8 cellular contexts compared by ENCODE assay signal in the genomic region with DNA sequence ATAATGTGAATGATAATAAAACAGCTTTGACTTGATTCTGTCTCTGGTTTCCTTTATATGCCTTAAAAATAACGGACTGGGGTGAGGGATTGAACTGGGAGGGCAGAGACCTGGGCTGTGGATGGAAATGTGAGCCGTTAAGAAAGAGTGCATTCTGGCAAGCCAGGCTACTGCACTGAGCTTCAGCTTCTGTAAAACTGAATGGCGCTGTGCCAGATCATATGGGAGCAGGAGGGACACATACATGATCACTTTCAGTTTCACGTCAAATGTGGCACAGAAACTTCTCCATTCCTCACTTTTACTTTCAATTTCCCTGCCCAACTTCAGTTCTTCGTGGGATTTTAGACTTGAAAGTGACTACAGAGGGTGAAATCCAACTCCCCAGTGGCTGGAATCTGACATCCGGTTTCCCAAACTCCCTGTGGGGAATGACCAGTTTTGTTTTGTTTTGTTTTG. TPM values are rescaled to one million over a fixed set of nuclear protein-coding genes. Genes with fewer than 3 reads are reported as not detected.
DNase-seq lines count a peak whose midpoint lies in the region; ATAC-seq and TF ChIP-seq lines count a peak whose summit lies in the region.

No MANE protein-coding gene starts in this region.

- no peaks in the 10 kb centered on the region for H3K9me3 Mint-ChIP-seq in activated T-helper 17 cell treated with anti-CD3 and anti-CD28 coated beads, Interleukin-2, amount 50 U/mL, for 72 hours

- intact Hi-C loops in Right ventricle myocardium inferior (cut with DNase I) (no loop called here), cardiac septum (cut with DNase I) (loop anchor here (2.0 to 5.0 kb wide), 2 partner anchors 73 to 87 kb away; a partner anchor contains a TSS), posterior vena cava (cut with DNase I) (no loop called here), vagina (cut with DNase I) (loop anchor here (2.0 kb wide), 1 partner anchor 23 kb away; a partner anchor contains a TSS)

- H3K27ac ChIP-seq in foreskin keratinocyte (peak overlapping the region; percentile 77), vagina (peak overlapping the region; percentile 83)

- no peaks in the 10 kb centered on the region for H3K27me3 Mint-ChIP-seq in activated T-helper 17 cell treated with anti-CD3 and anti-CD28 coated beads, Interleukin-2, amount 50 U/mL, for 72 hours

- H3K36me3 ChIP-seq in vagina: no peaks in the 10 kb centered on the region

- H3K4me3 ChIP-seq in vagina: peak overlapping the region; percentile 63 to 67

- H3K27me3 ChIP-seq in foreskin keratinocyte: no peaks in the 10 kb centered on the region
- H3K27me3 ChIP-seq in vagina: no peaks in the 10 kb centered on the region

- DNase-seq in Right ventricle myocardium inferior (ENCODE audit: missing footprints) (peak; percentile 76), cardiac septum (ENCODE audit: low spot score) (no peak), RKO (ENCODE audit: low spot score) (peak; percentile 89), foreskin keratinocyte (peak; percentile 83 to 88), posterior vena cava (ENCODE audit: low spot score) (peak; percentile 89), vagina (ENCODE audit: extremely low spot score in 2 of 2) (no peak)

- ATAC-seq in Right ventricle myocardium inferior: no peak
- ATAC-seq in HG03280 (IDR thresholded peaks at IDR 0.05; ENCODE audit: unreplicated experiment): peak; percentile 35
- ATAC-seq in activated T-helper 17 cell treated with anti-CD3 and anti-CD28 coated beads, Interleukin-2, amount 50 U/mL, for 72 hours (replicated peaks): peak; percentile 28
- no peak for ATAC-seq in foreskin keratinocyte

- H3K4me1 ChIP-seq in foreskin keratinocyte (peaks cover 24% of the 10 kb centered on the region), vagina (peaks cover 51% of the 10 kb centered on the region)

- TF ChIP-seq CTCF in foreskin keratinocyte (conservative IDR thresholded peaks at IDR 0.05) (no peak), vagina (IDR thresholded peaks at IDR 0.05) (peak in 1 of 3 experiments; percentile 27)

- H3K27ac Mint-ChIP-seq in activated T-helper 17 cell treated with anti-CD3 and anti-CD28 coated beads, Interleukin-2, amount 50 U/mL, for 72 hours: peak overlapping the region; percentile 95

- peak overlapping the region; percentile 98 for H3K4me3 Mint-ChIP-seq in activated T-helper 17 cell treated with anti-CD3 and anti-CD28 coated beads, Interleukin-2, amount 50 U/mL, for 72 hours

- no peak for TF ChIP-seq POLR2A in vagina (IDR thresholded peaks at IDR 0.05)

- H3K4me1 Mint-ChIP-seq in activated T-helper 17 cell treated with anti-CD3 and anti-CD28 coated beads, Interleukin-2, amount 50 U/mL, for 72 hours: peaks cover 54% of the 10 kb centered on the region

- peaks cover 13% of the 10 kb centered on the region for H3K36me3 Mint-ChIP-seq in activated T-helper 17 cell treated with anti-CD3 and anti-CD28 coated beads, Interleukin-2, amount 50 U/mL, for 72 hours (ENCODE audit: low read depth)

- H3K9me3 ChIP-seq in vagina: no peaks in the 10 kb centered on the region

RNA-seq across cellular contexts. Expression of a gene that starts 1.1 kb away (rescaled TPM):
- total RNA-seq in Right ventricle myocardium inferior (95.2 TPM), cardiac septum (108 TPM), foreskin keratinocyte (4,420 and 5,254 TPM in 2 replicates), posterior vena cava (1,000 to 10,000 TPM in 1 of 2 donors, 100 to 1,000 TPM in 1; 643 to 1,788 TPM), vagina (661 TPM)
- 100 to 1,000 TPM in 1 of 2 donors, 10 to 100 TPM in 1; 25.6 to 114 TPM for total RNA-seq in activated T-helper 17 cell treated with anti-CD3 and anti-CD28 coated beads, Interleukin-2, amount 50 U/mL, for 72 hours
- 5,670 and 6,844 TPM in 2 replicates for polyA plus RNA-seq in foreskin keratinocyte

RNA-seq across cellular contexts. Expression of a gene that starts 16.1 kb away (rescaled TPM):
- total RNA-seq in Right ventricle myocardium inferior (136 TPM), cardiac septum (36.1 TPM), foreskin keratinocyte (438 and 932 TPM in 2 replicates), posterior vena cava (100 to 1,000 TPM; 240 to 379 TPM), vagina (564 TPM)
- under 1 TPM in 1 of 2 donors, not detected in 1; 0.53 TPM for total RNA-seq in activated T-helper 17 cell treated with anti-CD3 and anti-CD28 coated beads, Interleukin-2, amount 50 U/mL, for 72 hours
- 406 and 867 TPM in 2 replicates for polyA plus RNA-seq in foreskin keratinocyte

RNA-seq across cellular contexts. Expression of a gene that starts 20.2 kb away (rescaled TPM):
- total RNA-seq in Right ventricle myocardium inferior (5.9 TPM), cardiac septum (3.0 TPM), foreskin keratinocyte (not detected in 2 replicates), posterior vena cava (not detected), vagina (12.8 TPM)
- 10 to 100 TPM in 1 of 2 donors, 1 to 10 TPM in 1; 3.0 to 73.8 TPM for total RNA-seq in activated T-helper 17 cell treated with anti-CD3 and anti-CD28 coated beads, Interleukin-2, amount 50 U/mL, for 72 hours
- not detected in 2 replicates for polyA plus RNA-seq in foreskin keratinocyte

RNA-seq across cellular contexts. Expression of a gene that starts 23.0 kb away (rescaled TPM):
- 6.7 TPM for total RNA-seq in Right ventricle myocardium inferior
- total RNA-seq in cardiac septum: 1.1 TPM
- total RNA-seq in activated T-helper 17 cell treated with anti-CD3 and anti-CD28 coated beads, Interleukin-2, amount 50 U/mL, for 72 hours: not detected
- total RNA-seq in foreskin keratinocyte: 0.24 TPM in 1 of 2 replicates, not detected in the other
- polyA plus RNA-seq in foreskin keratinocyte: 0.24 and 0.29 TPM in 2 replicates
- total RNA-seq in posterior vena cava: 100 to 1,000 TPM in 1 of 2 donors, 10 to 100 TPM in 1; 82.2 to 146 TPM
- 63.3 TPM for total RNA-seq in vagina

RNA-seq across cellular contexts. Expression of a gene that starts 29.0 kb away (rescaled TPM):
- total RNA-seq in Right ventricle myocardium inferior (2.9 TPM), cardiac septum (1.5 TPM), foreskin keratinocyte (not detected in 2 replicates), posterior vena cava (100 to 1,000 TPM in 1 of 2 donors, 10 to 100 TPM in 1; 52.7 to 104 TPM), vagina (110 TPM)
- 1 to 10 TPM; 1.5 to 6.5 TPM for total RNA-seq in activated T-helper 17 cell treated with anti-CD3 and anti-CD28 coated beads, Interleukin-2, amount 50 U/mL, for 72 hours
- 0.18 and 0.48 TPM in 2 replicates for polyA plus RNA-seq in foreskin keratinocyte

Comparison
In these comparisons a context has a peak if more than half of its experiments do, and no peak if none do; other contexts are left out.
1. DNase-seq: peak in Right ventricle myocardium inferior (single experiment), RKO (single experiment), foreskin keratinocyte (2 of 2) and posterior vena cava (single experiment); none in cardiac septum (single experiment) and vagina (0 of 2).
2. intact Hi-C loops: an anchor here in cardiac septum (2.0 to 5.0 kb wide) and vagina (2.0 kb wide); none called in Right ventricle myocardium inferior and posterior vena cava.
3. ATAC-seq: peak in HG03280 (single experiment) and activated T-helper 17 cell treated with anti-CD3 and anti-CD28 coated beads, Interleukin-2, amount 50 U/mL, for 72 hours (single experiment); none in Right ventricle myocardium inferior (single experiment) and foreskin keratinocyte (single experiment).
4. RNA of a gene that starts 16.1 kb away (total RNA-seq): 438 to 932 TPM in foreskin keratinocyte, 564 TPM in vagina (single experiment), 240 to 379 TPM in posterior vena cava, 136 TPM in Right ventricle myocardium inferior (single experiment) and 36.1 TPM in cardiac septum (single experiment); 0.53 TPM in activated T-helper 17 cell treated with anti-CD3 and anti-CD28 coated beads, Interleukin-2, amount 50 U/mL, for 72 hours; every median in the first group is over 10 times any median in the second.